In genomic region chr6:37029249-37029959, GRCh38 we compare ENCODE assay signal across 1 cellular context.
TF ChIP-seq lines count a peak whose summit lies in the region.

No MANE protein-coding gene starts in this region.

TF ChIP-seq in K562, 482 proteins besides CTCF, POLR2A, EP300 and RAD21 (continued from another document):
- no peak; the same call in 1 of the 2 replicates for TF ChIP-seq CREB3L1 (IDR thresholded peaks at IDR 0.05; ENCODE audit: borderline replicate concordance, low read depth)
- TF ChIP-seq ZKSCAN8 (CRISPR knock-in tag; IDR thresholded peaks at IDR 0.05), result no peak
- TF ChIP-seq MED1 (CRISPR knock-in tag; IDR thresholded peaks at IDR 0.05; ENCODE audit: borderline replicate concordance), result no peak
- TF ChIP-seq GABPB2 (CRISPR knock-in tag; conservative IDR thresholded peaks at IDR 0.05), result no peak
- peak; percentile 77 for TF ChIP-seq TCF3 (CRISPR knock-in tag; IDR thresholded peaks at IDR 0.05)
- TF ChIP-seq NONO (IDR thresholded peaks at IDR 0.05; ENCODE audit: low read depth in 2 of 2, low read length in 1 of 2), result peak in 1 of 2 experiments; percentile 65; a peak in 2 of 4 replicates
- TF ChIP-seq YBX1 (IDR thresholded peaks at IDR 0.05), result no peak
- no peak for TF ChIP-seq HMGXB4 (CRISPR knock-in tag; IDR thresholded peaks at IDR 0.05)
- peak; percentile 89; the same call in 1 of the 2 replicates for TF ChIP-seq MTA3 (IDR thresholded peaks at IDR 0.05; ENCODE audit: borderline replicate concordance)
- no peak for TF ChIP-seq NR2F6 (CRISPR knock-in tag; IDR thresholded peaks at IDR 0.05)
- TF ChIP-seq RBM15 (IDR thresholded peaks at IDR 0.05; ENCODE audit: insufficient read depth, low read length), result no peak
- no peak for TF ChIP-seq HOXB6 (CRISPR knock-in tag; IDR thresholded peaks at IDR 0.05; ENCODE audit: borderline replicate concordance)
- no peak for TF ChIP-seq SMAD3 (CRISPR knock-in tag; conservative IDR thresholded peaks at IDR 0.05)
- TF ChIP-seq KDM5B (IDR thresholded peaks at IDR 0.05; ENCODE audit: insufficient replicate concordance, low read depth, low read length), result no peak
- peak; percentile 36; the same call in 1 of the 2 replicates for TF ChIP-seq MXI1 (IDR thresholded peaks at IDR 0.05; ENCODE audit: low read depth, low read length)
- TF ChIP-seq SIN3A (IDR thresholded peaks at IDR 0.05; ENCODE audit: borderline replicate concordance in 2 of 2, control insufficient read depth in 1 of 2, low read depth in 2 of 2, low read length in 2 of 2), result peak in 1 of 2 experiments; percentile 13; a peak in 1 of 4 replicates
- no peak for TF ChIP-seq RNF219 (CRISPR knock-in tag; IDR thresholded peaks at IDR 0.05)
- TF ChIP-seq RUNX1 (IDR thresholded peaks at IDR 0.05; ENCODE audit: low read depth), result no peak
- TF ChIP-seq JUN (IDR thresholded peaks at IDR 0.05; ENCODE audit: borderline replicate concordance, low read depth, low read length), result peak; percentile 98
- peak; percentile 95 for TF ChIP-seq JUN (CRISPR knock-in tag; IDR thresholded peaks at IDR 0.05; ENCODE audit: borderline replicate concordance)
- no peak for TF ChIP-seq FUS (optimal IDR thresholded peaks at IDR 0.05; ENCODE audit: low read depth, low read length)
- no peak for TF ChIP-seq NFE2L1 (tag; IDR thresholded peaks at IDR 0.05; ENCODE audit: borderline replicate concordance, low read depth)
- TF ChIP-seq, protein P1, sequence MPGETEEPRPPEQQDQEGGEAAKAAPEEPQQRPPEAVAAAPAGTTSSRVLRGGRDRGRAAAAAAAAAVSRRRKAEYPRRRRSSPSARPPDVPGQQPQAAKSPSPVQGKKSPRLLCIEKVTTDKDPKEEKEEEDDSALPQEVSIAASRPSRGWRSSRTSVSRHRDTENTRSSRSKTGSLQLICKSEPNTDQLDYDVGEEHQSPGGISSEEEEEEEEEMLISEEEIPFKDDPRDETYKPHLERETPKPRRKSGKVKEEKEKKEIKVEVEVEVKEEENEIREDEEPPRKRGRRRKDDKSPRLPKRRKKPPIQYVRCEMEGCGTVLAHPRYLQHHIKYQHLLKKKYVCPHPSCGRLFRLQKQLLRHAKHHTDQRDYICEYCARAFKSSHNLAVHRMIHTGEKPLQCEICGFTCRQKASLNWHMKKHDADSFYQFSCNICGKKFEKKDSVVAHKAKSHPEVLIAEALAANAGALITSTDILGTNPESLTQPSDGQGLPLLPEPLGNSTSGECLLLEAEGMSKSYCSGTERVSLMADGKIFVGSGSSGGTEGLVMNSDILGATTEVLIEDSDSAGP (CRISPR knock-in tag; IDR thresholded peaks at IDR 0.05), result no peak
- no peak for TF ChIP-seq BRCA1 (IDR thresholded peaks at IDR 0.05)
- TF ChIP-seq BRCA1 (CRISPR knock-in tag; IDR thresholded peaks at IDR 0.05), result no peak
- TF ChIP-seq KLF1 (tag; IDR thresholded peaks at IDR 0.05), result no peak
- TF ChIP-seq GTF2A2 (tag; IDR thresholded peaks at IDR 0.05), result no peak
- TF ChIP-seq TAL1 (IDR thresholded peaks at IDR 0.05), result no peak; the same call in 1 of the 2 replicates
- TF ChIP-seq HMG20B (CRISPR knock-in tag; IDR thresholded peaks at IDR 0.05), result no peak
- peak; percentile 88 for TF ChIP-seq GATAD2A (IDR thresholded peaks at IDR 0.05)
- no peak for TF ChIP-seq PHF8 (IDR thresholded peaks at IDR 0.05; ENCODE audit: borderline replicate concordance, low read length)
- TF ChIP-seq COPS2 (conservative IDR thresholded peaks at IDR 0.05), result no peak
- TF ChIP-seq TBP (optimal IDR thresholded peaks at IDR 0.05; ENCODE audit: low read depth, low read length), result no peak
- TF ChIP-seq ZNF174 (CRISPR knock-in tag; IDR thresholded peaks at IDR 0.05), result no peak
- TF ChIP-seq ZNF75A (CRISPR knock-in tag; IDR thresholded peaks at IDR 0.05), result no peak
- peak; percentile 75 to 90 for TF ChIP-seq TRIM24 (IDR thresholded peaks at IDR 0.05)
- peak; percentile 54 to 89; a peak in 3 of 4 replicates for TF ChIP-seq FOXA3 (CRISPR knock-in tag; conservative IDR thresholded peaks at IDR 0.05 in 1 of 2, IDR thresholded peaks at IDR 0.05 in 1 of 2)
- peak; percentile 70 for TF ChIP-seq CXXC5 (CRISPR knock-in tag; IDR thresholded peaks at IDR 0.05)
- TF ChIP-seq CLOCK (CRISPR knock-in tag; IDR thresholded peaks at IDR 0.05; ENCODE audit: borderline replicate concordance), result no peak
- TF ChIP-seq, protein P2, sequence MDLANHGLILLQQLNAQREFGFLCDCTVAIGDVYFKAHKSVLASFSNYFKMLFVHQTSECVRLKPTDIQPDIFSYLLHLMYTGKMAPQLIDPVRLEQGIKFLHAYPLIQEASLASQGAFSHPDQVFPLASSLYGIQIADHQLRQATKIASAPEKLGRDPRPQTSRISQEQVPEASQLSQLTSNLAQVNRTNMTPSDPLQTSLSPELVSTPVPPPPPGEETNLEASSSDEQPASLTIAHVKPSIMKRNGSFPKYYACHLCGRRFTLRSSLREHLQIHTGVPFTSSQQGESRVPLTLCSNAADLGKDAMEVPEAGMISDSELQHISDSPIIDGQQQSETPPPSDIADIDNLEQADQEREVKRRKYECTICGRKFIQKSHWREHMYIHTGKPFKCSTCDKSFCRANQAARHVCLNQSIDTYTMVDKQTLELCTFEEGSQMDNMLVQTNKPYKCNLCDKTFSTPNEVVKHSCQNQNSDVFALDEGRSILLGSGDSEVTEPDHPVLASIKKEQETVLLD (IDR thresholded peaks at IDR 0.05), result peak; percentile 79; the same call in 1 of the 2 replicates
